8 cellular contexts compared by ENCODE assay signal in the genomic region with DNA sequence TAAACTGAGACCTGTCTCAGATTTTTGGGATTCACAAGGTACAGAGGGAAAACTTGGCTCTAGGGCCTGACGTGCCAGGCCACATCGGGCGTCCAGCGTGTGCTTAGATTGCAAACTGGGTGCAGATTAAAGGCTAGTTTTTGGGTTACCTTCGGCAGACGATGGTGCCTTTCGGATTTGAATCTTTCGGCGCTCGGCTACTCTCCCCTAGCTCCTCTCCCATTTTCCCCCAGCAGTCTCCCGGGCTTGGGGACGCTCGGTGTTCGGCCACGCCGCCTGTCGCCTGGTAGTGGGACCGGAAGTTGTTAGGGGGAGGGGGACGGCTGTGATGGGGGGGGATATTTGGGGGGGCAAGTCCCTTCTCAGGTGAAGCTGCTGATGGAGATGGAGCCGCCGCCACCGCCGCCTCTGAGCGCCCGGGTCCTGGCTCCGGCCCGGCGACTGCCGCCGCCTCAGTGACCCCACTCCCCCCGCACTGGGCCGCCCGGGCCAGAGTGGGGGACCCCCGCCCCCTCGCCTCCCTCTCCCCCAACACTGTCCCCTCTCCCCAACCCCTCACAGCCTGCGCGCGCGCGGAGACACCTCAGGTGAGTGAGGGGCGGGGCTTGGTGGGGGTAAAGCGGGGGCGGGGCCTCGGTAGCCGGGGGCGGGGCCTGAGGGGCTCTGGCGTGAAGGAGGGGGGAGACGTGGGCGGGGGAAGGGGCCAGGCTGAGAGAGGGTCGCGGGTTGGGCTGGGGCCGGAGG. TPM values are rescaled to one million over a fixed set of nuclear protein-coding genes. Genes with fewer than 3 reads are reported as not detected.
DNase-seq lines count a peak whose midpoint lies in the region; ATAC-seq and TF ChIP-seq lines count a peak whose summit lies in the region.

No MANE protein-coding gene starts in this region.

- no peaks in the 10 kb centered on the region for H3K9me3 Mint-ChIP-seq in neural crest cell
- no peaks in the 10 kb centered on the region for H3K9me3 Mint-ChIP-seq in stimulated activated naive CD8-positive, alpha-beta T cell treated with anti-CD3 and anti-CD28 coated beads, Interleukin-15, amount 100 ng/mL, for 72 hours

- no peaks in the 10 kb centered on the region for H3K27me3 Mint-ChIP-seq in neural crest cell (ENCODE audit: low read depth)
- H3K27me3 Mint-ChIP-seq in stimulated activated naive CD8-positive, alpha-beta T cell treated with anti-CD3 and anti-CD28 coated beads, Interleukin-15, amount 100 ng/mL, for 72 hours, result no peaks in the 10 kb centered on the region

- no peaks in the 10 kb centered on the region for H3K9me3 ChIP-seq in MG63

- H3K27ac Mint-ChIP-seq in neural crest cell (ENCODE audit: unreplicated experiment), result peak overlapping the region; percentile 90
- H3K27ac Mint-ChIP-seq in stimulated activated naive CD8-positive, alpha-beta T cell treated with anti-CD3 and anti-CD28 coated beads, Interleukin-15, amount 100 ng/mL, for 72 hours, result peak overlapping the region; percentile 83 to 84

- peaks cover 25% of the 10 kb centered on the region for H3K36me3 Mint-ChIP-seq in neural crest cell (ENCODE audit: low read depth)

- peak overlapping the region; percentile 47 for H3K4me3 ChIP-seq in MG63

- no peak for TF ChIP-seq CTCF in neural crest cell (conservative IDR thresholded peaks at IDR 0.05)

- DNase-seq in D341Med (ENCODE audit: low spot score), result peak; percentile 93
- peak; percentile 81 for DNase-seq in MG63
- DNase-seq in SIG-M5 treated with dmso at 0.1 percent for 504 hours (lab: John Stamatoyannopoulos, UW; ENCODE audit: unreplicated experiment), result peak; percentile 92
- peak; percentile 55 for DNase-seq in activated gamma-delta T cell treated with anti-CD3 and anti-CD28 coated beads, Interleukin-2, amount 50 U/mL, for 16 hours (ENCODE audit: low read depth)
- peak; percentile 72 for DNase-seq in foreskin melanocyte
- peak; percentile 70 for DNase-seq in neural crest cell (ENCODE audit: low read depth, low spot score)
- peak; percentile 67 to 87 for DNase-seq in stimulated activated naive CD8-positive, alpha-beta T cell treated with anti-CD3 and anti-CD28 coated beads, Interleukin-15, amount 100 ng/mL, for 72 hours

- H3K4me3 Mint-ChIP-seq in neural crest cell, result peak overlapping the region; percentile 92
- H3K4me3 Mint-ChIP-seq in stimulated activated naive CD8-positive, alpha-beta T cell treated with anti-CD3 and anti-CD28 coated beads, Interleukin-15, amount 100 ng/mL, for 72 hours, result peak overlapping the region; percentile 84 to 98

- peaks cover 41% of the 10 kb centered on the region for H3K4me1 Mint-ChIP-seq in neural crest cell
- peaks cover 57% of the 10 kb centered on the region for H3K4me1 Mint-ChIP-seq in stimulated activated naive CD8-positive, alpha-beta T cell treated with anti-CD3 and anti-CD28 coated beads, Interleukin-15, amount 100 ng/mL, for 72 hours

- no peaks in the 10 kb centered on the region for H3K27me3 ChIP-seq in MG63

- no peaks in the 10 kb centered on the region for H3K36me3 ChIP-seq in MG63

- ATAC-seq in GM21717 (IDR thresholded peaks at IDR 0.05; ENCODE audit: unreplicated experiment), result peak; percentile 55
- ATAC-seq in stimulated activated naive CD8-positive, alpha-beta T cell treated with anti-CD3 and anti-CD28 coated beads, Interleukin-15, amount 100 ng/mL, for 72 hours, result peak; percentile 92

RNA-seq across cellular contexts. Expression of a gene that starts 10.2 kb away (rescaled TPM):
- 9.7 and 23.4 TPM in 2 replicates for total RNA-seq in MG63 (2014; rRNA removed; shearing (Covaris generic); ENCODE audit: low replicate concordance)
- total RNA-seq in neural crest cell, result 30.4 and 33.7 TPM in 2 replicates

RNA-seq across cellular contexts. Expression of a gene that starts 13.5 kb away (rescaled TPM):
- 0.30 and 0.54 TPM in 2 replicates for total RNA-seq in MG63 (2014; rRNA removed; shearing (Covaris generic); ENCODE audit: low replicate concordance)
- 42.3 and 45.5 TPM in 2 replicates for total RNA-seq in neural crest cell

RNA-seq across cellular contexts. Expression of a gene that starts 33.4 kb away (rescaled TPM):
- 16.5 and 18.6 TPM in 2 replicates for total RNA-seq in MG63 (2014; rRNA removed; shearing (Covaris generic); ENCODE audit: low replicate concordance)
- total RNA-seq in neural crest cell, result 86.5 and 97.3 TPM in 2 replicates

RNA-seq across cellular contexts. Expression of a gene that starts 34.4 kb away (rescaled TPM):
- total RNA-seq in MG63 (2014; rRNA removed; shearing (Covaris generic); ENCODE audit: low replicate concordance), result 313 and 847 TPM in 2 replicates
- 32.3 and 43.1 TPM in 2 replicates for total RNA-seq in neural crest cell

RNA-seq across cellular contexts. Expression of a gene that starts 40.7 kb away (rescaled TPM):
- total RNA-seq in MG63 (2014; rRNA removed; shearing (Covaris generic); ENCODE audit: low replicate concordance), result 40.9 and 41.8 TPM in 2 replicates
- total RNA-seq in neural crest cell, result 125 TPM in 2 replicates

Comparison
In these comparisons a context has a peak if more than half of its experiments do, and no peak if none do; other contexts are left out.
1. Peak in every context shown above with its lines: DNase-seq, ATAC-seq and H3K4me3 ChIP-seq.
2. RNA of a gene that starts 13.5 kb away (total RNA-seq): 42.3 to 45.5 TPM in neural crest cell; 0.30 to 0.54 TPM in MG63; every median in the first group is over 10 times any median in the second.